In the genomic region with DNA sequence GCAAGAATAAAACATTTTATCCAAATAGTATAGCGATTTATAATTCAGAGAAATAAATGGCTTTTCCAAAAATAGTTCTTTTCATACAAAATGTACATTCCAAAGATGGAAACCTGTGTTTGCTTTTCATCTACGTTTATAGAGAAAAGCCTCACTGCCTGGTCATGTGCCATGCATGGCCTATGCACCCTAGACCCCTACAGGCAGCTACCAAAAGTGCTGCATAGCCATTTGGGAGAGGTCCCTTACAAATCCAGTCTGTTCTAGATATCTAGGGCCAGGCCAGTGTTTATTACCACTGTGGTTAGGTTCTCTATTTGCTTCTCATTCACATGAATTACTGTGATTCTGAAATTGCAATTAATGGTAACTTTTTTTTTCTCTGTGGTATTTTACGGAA, we compare ENCODE assay signal across 10 cellular contexts. TPM values are rescaled to one million over a fixed set of nuclear protein-coding genes. Genes with fewer than 3 reads are reported as not detected.
DNase-seq lines count a peak whose midpoint lies in the region; ATAC-seq and TF ChIP-seq lines count a peak whose summit lies in the region.
"Had no signal": no experiment of that assay in that cellular context is flagged by ENCODE, and none has a peak within 500 bp of the region (broad histone marks: within the 10 kb centered on the region; RNA-seq: fewer than 3 reads in every experiment).

No MANE protein-coding gene starts in this region.

- in situ Hi-C loops in ACHN (cut with HindIII; ENCODE audit: low pct_ligation_motif_present, low pct_unique_long_range_greater_than_20kb, low sequenced_read_pairs): no loop called here

- no peak overlapping the region for H3K27ac ChIP-seq in uterus
- H3K27ac ChIP-seq in effector memory CD4-positive, alpha-beta T cell (ENCODE audit: insufficient read depth, low read length, poor library complexity, severe bottlenecking): no peak overlapping the region

- no peak for TF ChIP-seq EP300 in Ishikawa (IDR thresholded peaks at IDR 0.05; ENCODE audit: borderline replicate concordance)

- H3K27me3 ChIP-seq in uterus: no peaks in the 10 kb centered on the region
- no peaks in the 10 kb centered on the region for H3K27me3 ChIP-seq in effector memory CD4-positive, alpha-beta T cell (replicated peaks; ENCODE audit: control insufficient read depth, insufficient read depth, low read length, poor library complexity, severe bottlenecking)

- TF ChIP-seq CTCF in choroid plexus epithelial cell (conservative IDR thresholded peaks at IDR 0.05; ENCODE audit: low read depth, low read length): peak; percentile 37
- TF ChIP-seq CTCF in uterus (IDR thresholded peaks at IDR 0.05): peak in 1 of 4 experiments; percentile 3

- H3K36me3 ChIP-seq in uterus: no peaks in the 10 kb centered on the region
- peaks cover 4% of the 10 kb centered on the region for H3K36me3 ChIP-seq in effector memory CD4-positive, alpha-beta T cell (ENCODE audit: control insufficient read depth, insufficient read depth, low read length)

- H3K4me3 ChIP-seq in choroid plexus epithelial cell (ENCODE audit: low read depth, low read length) (no peak overlapping the region), uterus (no peak overlapping the region)
- no peak overlapping the region for H3K4me3 ChIP-seq in effector memory CD4-positive, alpha-beta T cell (ENCODE audit: insufficient read depth, low read depth, low read length, poor library complexity, severe bottlenecking)

- peak; percentile 31 for DNase-seq in ACHN
- DNase-seq in choroid plexus epithelial cell (ENCODE audit: low read depth): peak; percentile 15
- no peak for DNase-seq in NCI-H1436 (lab: John Stamatoyannopoulos, UW)
- no peak for DNase-seq in stimulated activated CD4-positive, alpha-beta T cell treated with anti-CD3 and anti-CD28 coated beads, Interleukin-12 subunit alpha, Interleukin-12 subunit beta, amount 100 ng/mL, for 4 hours
- DNase-seq in uterus: no peak
- DNase-seq in effector memory CD4-positive, alpha-beta T cell: no peak
- DNase-seq: DMS79 treated with DMSO at 0.1 percent for 48 hours had no signal

- intact Hi-C loops in uterus (cut with DNase I; ENCODE audit: low total_unique reads): loop anchor here (5.0 kb wide), 1 partner anchor 100 kb away; no protein-coding TSS in a partner anchor

- peak; percentile 52 for ATAC-seq in GM18907 (IDR thresholded peaks at IDR 0.05; ENCODE audit: unreplicated experiment)
- ATAC-seq: left lobe of liver had no signal

- no peak for TF ChIP-seq POLR2A in uterus (IDR thresholded peaks at IDR 0.05)

- peak; percentile 14; the same call in 1 of the 2 replicates for TF ChIP-seq RAD21 in Ishikawa (IDR thresholded peaks at IDR 0.05; ENCODE audit: low read depth)

- no peaks in the 10 kb centered on the region for H3K9me3 ChIP-seq in uterus
- no peaks in the 10 kb centered on the region for H3K9me3 ChIP-seq in effector memory CD4-positive, alpha-beta T cell (ENCODE audit: control insufficient read depth, low read length)

- no peaks in the 10 kb centered on the region for H3K4me1 ChIP-seq in uterus
- H3K4me1 ChIP-seq in effector memory CD4-positive, alpha-beta T cell (ENCODE audit: control insufficient read depth, insufficient read depth, low read length, poor library complexity, severe bottlenecking): no peaks in the 10 kb centered on the region

TF ChIP-seq in Ishikawa, 13 proteins besides CTCF, POLR2A, EP300 and RAD21:
- TF ChIP-seq ZBTB7A (IDR thresholded peaks at IDR 0.05; ENCODE audit: low read depth): no peak
- TF ChIP-seq CEBPB (IDR thresholded peaks at IDR 0.05): no peak
- no peak for TF ChIP-seq TEAD4 (IDR thresholded peaks at IDR 0.05)
- TF ChIP-seq FOXM1 (IDR thresholded peaks at IDR 0.05; ENCODE audit: borderline replicate concordance, low read depth): no peak
- no peak for TF ChIP-seq YY1 (IDR thresholded peaks at IDR 0.05; ENCODE audit: low read depth)
- TF ChIP-seq, protein P1, sequence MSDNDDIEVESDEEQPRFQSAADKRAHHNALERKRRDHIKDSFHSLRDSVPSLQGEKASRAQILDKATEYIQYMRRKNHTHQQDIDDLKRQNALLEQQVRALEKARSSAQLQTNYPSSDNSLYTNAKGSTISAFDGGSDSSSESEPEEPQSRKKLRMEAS (IDR thresholded peaks at IDR 0.05): no peak
- TF ChIP-seq TCF12 (IDR thresholded peaks at IDR 0.05; ENCODE audit: low read depth): no peak
- no peak for TF ChIP-seq CREB1 (IDR thresholded peaks at IDR 0.05; ENCODE audit: low read depth)
- no peak for TF ChIP-seq REST (IDR thresholded peaks at IDR 0.05; ENCODE audit: low read depth)
- no peak for TF ChIP-seq EGR1 (IDR thresholded peaks at IDR 0.05)
- no peak for TF ChIP-seq TAF1 (IDR thresholded peaks at IDR 0.05; ENCODE audit: low read depth)
- TF ChIP-seq, protein P2, sequence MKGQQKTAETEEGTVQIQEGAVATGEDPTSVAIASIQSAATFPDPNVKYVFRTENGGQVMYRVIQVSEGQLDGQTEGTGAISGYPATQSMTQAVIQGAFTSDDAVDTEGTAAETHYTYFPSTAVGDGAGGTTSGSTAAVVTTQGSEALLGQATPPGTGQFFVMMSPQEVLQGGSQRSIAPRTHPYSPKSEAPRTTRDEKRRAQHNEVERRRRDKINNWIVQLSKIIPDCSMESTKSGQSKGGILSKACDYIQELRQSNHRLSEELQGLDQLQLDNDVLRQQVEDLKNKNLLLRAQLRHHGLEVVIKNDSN (IDR thresholded peaks at IDR 0.05): no peak
- TF ChIP-seq NFIC (IDR thresholded peaks at IDR 0.05): no peak

RNA-seq across cellular contexts. Expression of gene HMGB2, which starts 17.2 kb away (rescaled TPM):
- total RNA-seq in uterus: 100 to 1,000 TPM in 1 of 4 donors, 10 to 100 TPM in 3; 19.4 to 194 (median 74.3) TPM

RNA-seq across cellular contexts. Expression of gene SAP30, which starts 53.8 kb away (rescaled TPM):
- total RNA-seq in uterus: 10 to 100 TPM; 15.1 to 58.5 (median 25.7) TPM

Comparison
In these comparisons a context has a peak if more than half of its experiments do, and no peak if none do; other contexts are left out.
1. DNase-seq: peak in ACHN (single experiment) and choroid plexus epithelial cell (single experiment); none in NCI-H1436 (single experiment), stimulated activated CD4-positive, alpha-beta T cell treated with anti-CD3 and anti-CD28 coated beads, Interleukin-12 subunit alpha, Interleukin-12 subunit beta, amount 100 ng/mL, for 4 hours (single experiment), uterus (0 of 2) and effector memory CD4-positive, alpha-beta T cell (0 of 3).